In the genomic region with DNA sequence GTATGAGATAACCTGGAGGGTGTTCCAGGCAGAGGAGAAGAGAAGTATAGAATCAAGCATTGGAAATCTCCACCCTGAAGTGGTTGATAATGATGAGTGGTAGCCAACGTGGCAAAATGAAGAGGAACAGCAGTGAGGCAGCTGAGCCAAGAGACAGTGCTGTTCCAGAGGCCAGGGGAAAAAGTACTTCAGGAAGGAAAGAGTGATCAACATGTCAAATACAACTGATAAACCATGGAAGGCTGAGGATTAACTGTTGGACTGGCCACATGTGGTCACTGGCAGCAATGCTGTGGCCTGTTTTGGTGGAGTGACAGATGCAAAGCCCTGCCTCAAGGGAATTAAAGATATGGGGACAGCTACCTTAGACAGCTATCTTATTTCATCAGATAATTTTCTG, we compare ENCODE assay signal across 17 cellular contexts.
DNase-seq lines count a peak whose midpoint lies in the region; ATAC-seq and TF ChIP-seq lines count a peak whose summit lies in the region.
"Had no signal": no experiment of that assay in that cellular context is flagged by ENCODE, and none has a peak within 500 bp of the region (broad histone marks: within the 10 kb centered on the region; RNA-seq: fewer than 3 reads in every experiment).

No MANE protein-coding gene starts in this region.

- H2BK12ac ChIP-seq in neuronal stem cell (ENCODE audit: low read length) = no peak overlapping the region

- H3K4me2 ChIP-seq in neuronal stem cell (ENCODE audit: insufficient read depth, low read length, poor library complexity, severe bottlenecking) = no peak overlapping the region

- peak overlapping the region; percentile 31 for H3K23ac ChIP-seq in neuronal stem cell (ENCODE audit: low read depth, low read length, poor library complexity)

- H2BK5ac ChIP-seq in neuronal stem cell (ENCODE audit: low read length) = no peak overlapping the region

- no TSS peak for BruUV-seq in Panc1 (replicated peaks; lab: Mats Ljungman, UMichigan)

- H3K27me3 ChIP-seq in Panc1 (ENCODE audit: control insufficient read depth, insufficient read depth, low read length) (no peaks in the 10 kb centered on the region), neuronal stem cell (ENCODE audit: control insufficient read depth in 3 of 3, insufficient read depth in 3 of 3, low read depth in 1 of 3, low read length in 3 of 3) (peaks cover 0 to 23% (median 0%) of the 10 kb centered on the region in 3 experiments)

- H3K14ac ChIP-seq in neuronal stem cell (ENCODE audit: low read length) = no peak overlapping the region

- H3K4ac ChIP-seq in neuronal stem cell (ENCODE audit: low read length) = no peak overlapping the region

- CTCF ChIA-PET in Panc1 (lab: Charles Lee) = no interaction called here

- H2BK120ac ChIP-seq in neuronal stem cell (ENCODE audit: low read depth, low read length) = no peak overlapping the region

- H3K4me1 ChIP-seq in Panc1 (ENCODE audit: control insufficient read depth, insufficient read depth, low read length) (peaks cover 20% of the 10 kb centered on the region), neuronal stem cell (ENCODE audit: control insufficient read depth in 2 of 2, insufficient read depth in 1 of 2, low read depth in 1 of 2, low read length in 2 of 2) (peaks cover 0 to 3% of the 10 kb centered on the region in 2 donors)

- H2AFZ ChIP-seq in neuronal stem cell (ENCODE audit: low read length) = no peak overlapping the region

- H4K8ac ChIP-seq in neuronal stem cell (ENCODE audit: low read depth, low read length) = no peak overlapping the region

- H3K4me3 ChIP-seq in Panc1 (ENCODE audit: low read depth in 2 of 2, low read length in 2 of 2) = no peak overlapping the region
- no peak overlapping the region for H3K4me3 ChIP-seq in neuronal stem cell (ENCODE audit: low read length in 2 of 2)

- H3K36me3 ChIP-seq in Panc1 (ENCODE audit: control insufficient read depth, insufficient read depth, low read length) = no peaks in the 10 kb centered on the region
- H3K36me3 ChIP-seq in neuronal stem cell (replicated peaks in 1 of 2; ENCODE audit: control insufficient read depth in 2 of 2, insufficient read depth in 2 of 2, low read length in 2 of 2) = no peaks in the 10 kb centered on the region

- no peaks in the 10 kb centered on the region for H3K9me3 ChIP-seq in Panc1 (ENCODE audit: control insufficient read depth, insufficient read depth, low read depth, low read length)
- no peaks in the 10 kb centered on the region for H3K9me3 ChIP-seq in neuronal stem cell (replicated peaks in 1 of 2; ENCODE audit: control insufficient read depth in 2 of 2, insufficient read depth in 1 of 2, low read depth in 1 of 2, low read length in 2 of 2)

- H2BK15ac ChIP-seq in neuronal stem cell (ENCODE audit: low read length) = no peak overlapping the region

- no CpG with 5 or more reads among the region's 1 CpG for WGBS in neuronal stem cell (ENCODE audit: extremely low coverage in 2 of 2, insufficient read length in 2 of 2, insufficient replicate concordance in 1 of 2), 2 donors

- no peak overlapping the region for H3K18ac ChIP-seq in neuronal stem cell (ENCODE audit: low read length)

- H3K9ac ChIP-seq in neuronal stem cell (ENCODE audit: low read depth, low read length, poor library complexity) = no peak overlapping the region

- peak overlapping the region; percentile 54; the same call in 1 of the 2 replicates for H3K27ac ChIP-seq in Panc1 (ENCODE audit: low read length)
- H3K27ac ChIP-seq in neuronal stem cell (replicated peaks; ENCODE audit: low read length) = no peak overlapping the region

- DNase-seq in left ventricle myocardium superior (no peak), Right ventricle myocardium inferior (ENCODE audit: missing footprints) (no peak), Panc1 (ENCODE audit: low read depth, low spot score) (no peak), islet precursor cell (peak; percentile 18), neuronal stem cell (ENCODE audit: low spot score) (no peak), NCI-H345 treated with DMSO at 0.1 percent for 48 hours (lab: John Stamatoyannopoulos, UW; ENCODE audit: unreplicated experiment) (no peak), dedifferentiated amniotic fluid mesenchymal stem cell (ENCODE audit: extremely low spot score) (no peak)
- DNase-seq: C1 segment of cervical spinal cord; Calu3; CD4-positive, alpha-beta memory T cell; COR-L47; DMS53; DMS79 treated with DMSO at 0.1 percent for 48 hours; GF-D8; GOT3; HCEC 1CT had no signal

- no peak overlapping the region for H2AK5ac ChIP-seq in neuronal stem cell (ENCODE audit: low read depth, low read length)

- no peak overlapping the region for H4K91ac ChIP-seq in neuronal stem cell (ENCODE audit: low read depth, low read length, poor library complexity)

- POLR2A ChIA-PET in Panc1 (lab: Charles Lee) = no interaction called here

- peak; percentile 34 for ATAC-seq in left ventricle myocardium superior
- no peak for ATAC-seq in Right ventricle myocardium inferior
- ATAC-seq in Panc1 = no peak
- no peak for ATAC-seq in HG03139 (IDR thresholded peaks at IDR 0.05; ENCODE audit: unreplicated experiment)

- intact Hi-C loops in left ventricle myocardium superior (cut with micrococcal nuclease) (no loop called here), Right ventricle myocardium inferior (cut with DNase I) (no loop called here), Panc1 (cut with micrococcal nuclease; ENCODE audit: unreplicated experiment) (no loop called here)

- in situ Hi-C loops in Panc1 (cut with HindIII; ENCODE audit: low pct_unique_long_range_greater_than_20kb, low sequenced_read_pairs) = no loop called here

- H3K79me1 ChIP-seq in neuronal stem cell (ENCODE audit: low read depth, low read length) = no peaks in the 10 kb centered on the region

- no peak for TF ChIP-seq CTCF in Panc1 (IDR thresholded peaks at IDR 0.05)
